ENCODE assay signal across 26 cellular contexts in genomic region chr17:33814852-33815251, GRCh38.
"Had no signal": no experiment of that assay in that cellular context is flagged by ENCODE, and none has a peak within 500 bp of the region (broad histone marks: within the 10 kb centered on the region; RNA-seq: fewer than 3 reads in every experiment).

No MANE protein-coding gene starts in this region.

- H3K36me3 Mint-ChIP-seq: immature natural killer cell; mesothelial cell of epicardium; naive B cell; naive thymus-derived CD8-positive, alpha-beta T cell had no signal

- H3K27me3 ChIP-seq: colonic mucosa had no signal

- H3K27ac Mint-ChIP-seq: dendritic cell treated with granulocyte-macrophage colony-stimulating factor and Interleukin-4, amounts not matched to agents 40 ng/mL and 50 ng/mL, for 4 days; effector memory CD8-positive, alpha-beta T cell; endodermal cell; immature natural killer cell; mesothelial cell of epicardium; naive thymus-derived CD8-positive, alpha-beta T cell had no signal

- H3K36me3 ChIP-seq: colonic mucosa, esophagus squamous epithelium, gastrocnemius medialis, heart left ventricle, left lung, lower lobe of right lung had no signal

- DNase-seq: colonic mucosa; cortex of kidney; effector CD8-positive, alpha-beta T cell; effector memory CD8-positive, alpha-beta T cell; endodermal cell; erythroblast; esophagus squamous epithelium; foreskin fibroblast; foreskin melanocyte; gastrocnemius medialis; heart left ventricle; hypothalamus; immature natural killer cell; left cardiac atrium; left lung; left ventricle myocardium superior; lower lobe of right lung; mesenchymal stem cell; mucosa of descending colon; naive B cell; naive thymus-derived CD8-positive, alpha-beta T cell had no signal

- H3K4me1 ChIP-seq: colonic mucosa, esophagus squamous epithelium, heart left ventricle, left lung, lower lobe of right lung had no signal

- H3K9me3 ChIP-seq: colonic mucosa, esophagus squamous epithelium, gastrocnemius medialis, heart left ventricle, left lung, lower lobe of right lung, mucosa of descending colon had no signal

- H3K27ac ChIP-seq: colonic mucosa, epithelial cell of prostate, esophagus squamous epithelium, gastrocnemius medialis, heart left ventricle, hepatocyte, left lung, lower lobe of right lung had no signal

- ATAC-seq: effector memory CD8-positive, alpha-beta T cell; esophagus mucosa; gastrocnemius medialis; heart left ventricle; left cardiac atrium; left lung; left ventricle myocardium superior; lower lobe of right lung; mucosa of descending colon; naive thymus-derived CD8-positive, alpha-beta T cell had no signal

- H3K4me3 Mint-ChIP-seq: dendritic cell treated with granulocyte-macrophage colony-stimulating factor and Interleukin-4, amounts not matched to agents 40 ng/mL and 50 ng/mL, for 4 days; effector memory CD8-positive, alpha-beta T cell; endodermal cell; immature natural killer cell; mesothelial cell of epicardium; naive B cell; naive thymus-derived CD8-positive, alpha-beta T cell had no signal

- H3K4me3 ChIP-seq: colonic mucosa, esophagus squamous epithelium, gastrocnemius medialis, heart left ventricle, hepatocyte, left lung, lower lobe of right lung, mucosa of descending colon had no signal

- H3K4me2 ChIP-seq: hepatocyte had no signal

- H3K9me3 Mint-ChIP-seq: dendritic cell treated with granulocyte-macrophage colony-stimulating factor and Interleukin-4, amounts not matched to agents 40 ng/mL and 50 ng/mL, for 4 days; effector memory CD8-positive, alpha-beta T cell; endodermal cell; immature natural killer cell; mesothelial cell of epicardium; naive thymus-derived CD8-positive, alpha-beta T cell had no signal

- H3K4me1 Mint-ChIP-seq: immature natural killer cell; mesothelial cell of epicardium; naive thymus-derived CD8-positive, alpha-beta T cell had no signal
